In genomic region chr3:69400688-69401087, GRCh38 we compare ENCODE assay signal across 15 cellular contexts. TPM values are rescaled to one million over a fixed set of nuclear protein-coding genes. Genes with fewer than 3 reads are reported as not detected.
DNase-seq lines count a peak whose midpoint lies in the region; ATAC-seq and TF ChIP-seq lines count a peak whose summit lies in the region.
"Had no signal": no experiment of that assay in that cellular context is flagged by ENCODE, and none has a peak within 500 bp of the region (broad histone marks: within the 10 kb centered on the region; RNA-seq: fewer than 3 reads in every experiment).

No MANE protein-coding gene starts in this region.

- no peak for TF ChIP-seq CTCF in left lung (IDR thresholded peaks at IDR 0.05)
- TF ChIP-seq CTCF in upper lobe of left lung (IDR thresholded peaks at IDR 0.05) = no peak
- no peak for TF ChIP-seq CTCF in right lobe of liver (IDR thresholded peaks at IDR 0.05)

- ATAC-seq in Right ventricle myocardium inferior (peak; percentile 42), right cardiac atrium (no peak), left lung (peak; percentile 81), upper lobe of left lung (ENCODE audit: low FRiP score in 2 of 2) (peak in 1 of 2 donors; percentile 72), GM19452 (IDR thresholded peaks at IDR 0.05; ENCODE audit: unreplicated experiment) (no peak), right lobe of liver (no peak), HG03108 (IDR thresholded peaks at IDR 0.05; ENCODE audit: unreplicated experiment) (no peak)

- H3K36me3 ChIP-seq in left lung (no peaks in the 10 kb centered on the region), upper lobe of left lung (no peaks in the 10 kb centered on the region), right lobe of liver (no peaks in the 10 kb centered on the region)
- H3K36me3 ChIP-seq: HAP-1 had no signal

- no peak for DNase-seq in Right ventricle myocardium inferior (ENCODE audit: missing footprints)
- DNase-seq in right cardiac atrium = no peak
- DNase-seq in NCI-H82 (lab: John Stamatoyannopoulos, UW) = peak; percentile 97
- no peak for DNase-seq in left lung
- no peak for DNase-seq in upper lobe of left lung
- no peak for DNase-seq in right lobe of liver
- DNase-seq: 8988T; CD4-positive, alpha-beta memory T cell; DMS79 treated with DMSO at 0.1 percent for 48 hours; GF-D8 had no signal

- H3K4me3 ChIP-seq in right cardiac atrium (ENCODE audit: low read length) (no peak overlapping the region), left lung (no peak overlapping the region), upper lobe of left lung (no peak overlapping the region), right lobe of liver (no peak overlapping the region)
- H3K4me3 ChIP-seq: BLaER1, HAP-1 had no signal

- H3K27ac ChIP-seq in right cardiac atrium (ENCODE audit: low read length) (no peak overlapping the region), left lung (peak overlapping the region; percentile 31 to 50), upper lobe of left lung (peak overlapping the region in 3 of 4 donors; percentile 23 to 57 (median 31)), right lobe of liver (no peak overlapping the region)
- H3K27ac ChIP-seq: BLaER1, HL-60 had no signal

- no peaks in the 10 kb centered on the region for H3K27me3 ChIP-seq in right cardiac atrium (ENCODE audit: control insufficient read depth, insufficient read depth)
- H3K27me3 ChIP-seq in left lung = no peaks in the 10 kb centered on the region
- H3K27me3 ChIP-seq in upper lobe of left lung = no peaks in the 10 kb centered on the region
- peaks cover 0 to under 1% of the 10 kb centered on the region in 2 donors for H3K27me3 ChIP-seq in right lobe of liver
- H3K27me3 ChIP-seq: BLaER1 had no signal

- peaks cover 2% of the 10 kb centered on the region for H3K4me1 ChIP-seq in right cardiac atrium (ENCODE audit: control insufficient read depth, insufficient read depth, low read length)
- peaks cover 0 to 4% of the 10 kb centered on the region in 2 donors for H3K4me1 ChIP-seq in left lung
- peaks cover 0 to 15% (median 9%) of the 10 kb centered on the region in 4 donors for H3K4me1 ChIP-seq in upper lobe of left lung
- no peaks in the 10 kb centered on the region for H3K4me1 ChIP-seq in right lobe of liver
- H3K4me1 ChIP-seq: BLaER1, HAP-1 had no signal

- intact Hi-C loops in Right ventricle myocardium inferior (cut with DNase I) = no loop called here
- intact Hi-C loops in right cardiac atrium (cut with DNase I) = loop anchor here in 2 of 4 donors (10.0 kb wide), 1 partner anchor 76 kb away; no protein-coding TSS in a partner anchor
- intact Hi-C loops in left lung (cut with DNase I) = no loop called here
- intact Hi-C loops in right lobe of liver (cut with DNase I) = loop anchor here in 1 of 2 donors (10.0 kb wide), 1 partner anchor 86 kb away; no protein-coding TSS in a partner anchor

- WGBS in right cardiac atrium = 65% methylated on average over 2 of the region's 2 CpGs
- 67 to 73% methylated on average over 2 of the region's 2 CpGs for WGBS in upper lobe of left lung, 2 donors
- WGBS in right lobe of liver (ENCODE audit: insufficient coverage, low coverage, low lambda C conversion rate, missing lambda C conversion rate) = 45% methylated on average over 2 of the region's 2 CpGs

- H3K9me3 ChIP-seq in right cardiac atrium (ENCODE audit: control insufficient read depth, low read length) (no peaks in the 10 kb centered on the region), left lung (peaks cover 0 to 6% of the 10 kb centered on the region in 2 donors), upper lobe of left lung (peaks cover 0 to 4% (median 0%) of the 10 kb centered on the region in 4 donors), right lobe of liver (no peaks in the 10 kb centered on the region)
- H3K9me3 ChIP-seq: HAP-1 had no signal

- peak in 1 of 4 donors; percentile 67 for TF ChIP-seq EP300 in upper lobe of left lung (IDR thresholded peaks at IDR 0.05)

- TF ChIP-seq POLR2A in upper lobe of left lung (IDR thresholded peaks at IDR 0.05) = no peak
- no peak for TF ChIP-seq POLR2A in right lobe of liver (IDR thresholded peaks at IDR 0.05)

RNA-seq across cellular contexts. Expression of gene FRMD4B, which starts 14.8 kb away (rescaled TPM):
- total RNA-seq in Right ventricle myocardium inferior = 16.0 TPM
- total RNA-seq in right cardiac atrium = 10 to 100 TPM; 28.5 to 42.1 (median 31.2) TPM
- polyA plus RNA-seq in right cardiac atrium = 8.8 TPM
- total RNA-seq in left lung = 10 to 100 TPM; 49.0 to 70.6 TPM
- total RNA-seq in upper lobe of left lung = 100 to 1,000 TPM in 2 of 6 donors, 10 to 100 TPM in 4; 48.0 to 136 (median 62.8) TPM
- total RNA-seq in right lobe of liver = 10 to 100 TPM in 5 of 6 experiments, 1 to 10 TPM in 1; 9.2 to 21.0 (median 12.3) TPM

Comparison
In these comparisons a context has a peak if more than half of its experiments do, and no peak if none do; other contexts are left out.
1. ATAC-seq: peak in Right ventricle myocardium inferior (single experiment) and left lung (single experiment); none in right cardiac atrium (0 of 2), GM19452 (single experiment), right lobe of liver (0 of 4) and HG03108 (single experiment).
2. H3K27ac ChIP-seq: peak in left lung (2 of 2) and upper lobe of left lung (3 of 4); none in right cardiac atrium (single experiment) and right lobe of liver (0 of 3).